Comparison of ENCODE assay signal across 1 cellular context in the genomic region with DNA sequence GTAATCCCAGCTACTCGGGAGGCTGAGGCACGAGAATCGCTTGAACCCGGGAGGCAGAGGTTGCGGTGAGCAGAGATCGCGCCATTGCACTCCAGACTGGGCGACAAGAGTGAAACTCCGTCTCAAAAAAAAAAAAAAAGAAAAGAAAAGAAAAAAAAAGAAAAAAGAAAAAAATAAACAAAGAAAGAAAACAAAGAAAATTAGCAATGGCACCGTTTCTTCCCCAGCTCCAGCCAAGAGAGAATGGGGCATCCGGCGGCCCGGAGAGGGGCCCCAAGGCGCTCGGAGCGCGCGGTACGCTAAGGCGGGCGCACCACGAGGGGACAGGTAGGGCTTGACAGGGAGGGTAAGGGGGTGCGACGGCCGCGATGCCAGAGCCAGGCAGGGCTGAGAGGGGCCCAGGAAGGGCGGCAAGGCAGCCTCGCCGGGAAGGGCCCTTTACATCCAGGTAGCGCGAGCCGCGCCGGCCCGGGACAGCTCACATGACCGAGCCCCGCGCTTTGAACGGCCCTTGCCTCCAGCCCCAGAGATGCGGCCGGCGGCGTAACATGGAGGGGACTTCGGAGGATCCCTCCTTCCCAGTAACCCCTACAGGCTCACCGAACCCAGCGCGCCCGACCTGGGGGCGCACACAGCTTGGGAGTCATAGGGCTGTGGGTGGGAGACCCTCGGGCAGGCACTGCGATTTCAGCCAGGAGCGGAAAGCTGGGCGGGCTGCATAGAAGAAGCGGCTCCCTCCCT.
TF ChIP-seq lines count a peak whose summit lies in the region.

No MANE protein-coding gene starts in this region.

TF ChIP-seq in GM23338, 12 proteins besides CTCF, POLR2A, EP300 and RAD21 (continued from another document):
- TF ChIP-seq ZNF462 (CRISPR knock-in tag; IDR thresholded peaks at IDR 0.05), result no peak
- no peak for TF ChIP-seq CREB1 (CRISPR knock-in tag; IDR thresholded peaks at IDR 0.05; ENCODE audit: low read depth)
- TF ChIP-seq ETS1 (IDR thresholded peaks at IDR 0.05), result no peak
- TF ChIP-seq, protein P1, sequence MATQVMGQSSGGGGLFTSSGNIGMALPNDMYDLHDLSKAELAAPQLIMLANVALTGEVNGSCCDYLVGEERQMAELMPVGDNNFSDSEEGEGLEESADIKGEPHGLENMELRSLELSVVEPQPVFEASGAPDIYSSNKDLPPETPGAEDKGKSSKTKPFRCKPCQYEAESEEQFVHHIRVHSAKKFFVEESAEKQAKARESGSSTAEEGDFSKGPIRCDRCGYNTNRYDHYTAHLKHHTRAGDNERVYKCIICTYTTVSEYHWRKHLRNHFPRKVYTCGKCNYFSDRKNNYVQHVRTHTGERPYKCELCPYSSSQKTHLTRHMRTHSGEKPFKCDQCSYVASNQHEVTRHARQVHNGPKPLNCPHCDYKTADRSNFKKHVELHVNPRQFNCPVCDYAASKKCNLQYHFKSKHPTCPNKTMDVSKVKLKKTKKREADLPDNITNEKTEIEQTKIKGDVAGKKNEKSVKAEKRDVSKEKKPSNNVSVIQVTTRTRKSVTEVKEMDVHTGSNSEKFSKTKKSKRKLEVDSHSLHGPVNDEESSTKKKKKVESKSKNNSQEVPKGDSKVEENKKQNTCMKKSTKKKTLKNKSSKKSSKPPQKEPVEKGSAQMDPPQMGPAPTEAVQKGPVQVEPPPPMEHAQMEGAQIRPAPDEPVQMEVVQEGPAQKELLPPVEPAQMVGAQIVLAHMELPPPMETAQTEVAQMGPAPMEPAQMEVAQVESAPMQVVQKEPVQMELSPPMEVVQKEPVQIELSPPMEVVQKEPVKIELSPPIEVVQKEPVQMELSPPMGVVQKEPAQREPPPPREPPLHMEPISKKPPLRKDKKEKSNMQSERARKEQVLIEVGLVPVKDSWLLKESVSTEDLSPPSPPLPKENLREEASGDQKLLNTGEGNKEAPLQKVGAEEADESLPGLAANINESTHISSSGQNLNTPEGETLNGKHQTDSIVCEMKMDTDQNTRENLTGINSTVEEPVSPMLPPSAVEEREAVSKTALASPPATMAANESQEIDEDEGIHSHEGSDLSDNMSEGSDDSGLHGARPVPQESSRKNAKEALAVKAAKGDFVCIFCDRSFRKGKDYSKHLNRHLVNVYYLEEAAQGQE (IDR thresholded peaks at IDR 0.05; ENCODE audit: unreplicated experiment), result no peak
TF ChIP-seq in GM23338: peak in this region for 0.
